In the genomic region with DNA sequence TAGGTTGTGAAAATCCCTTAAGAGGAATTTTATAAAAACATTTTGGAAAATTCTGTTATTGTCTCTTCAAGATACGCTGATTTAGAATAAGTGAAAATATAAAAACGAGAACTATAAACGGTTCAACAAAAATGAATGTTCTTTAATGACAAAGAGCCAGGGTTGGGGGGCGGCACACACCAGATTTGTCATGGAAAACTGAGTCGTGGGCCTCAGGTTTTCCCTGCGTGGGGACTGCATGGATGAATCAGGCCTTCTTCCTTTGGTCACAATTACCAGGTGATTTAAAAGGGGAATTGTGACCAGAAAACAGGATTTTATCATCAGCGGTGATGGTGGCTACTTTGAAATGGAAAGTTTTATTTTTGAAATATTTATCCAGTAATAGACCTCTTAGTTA, we compare ENCODE assay signal across 23 cellular contexts. TPM values are rescaled to one million over a fixed set of nuclear protein-coding genes. Genes with fewer than 3 reads are reported as not detected.
DNase-seq lines count a peak whose midpoint lies in the region; ATAC-seq, FAIRE-seq and TF ChIP-seq lines count a peak whose summit lies in the region.
"Had no signal": no experiment of that assay in that cellular context is flagged by ENCODE, and none has a peak within 500 bp of the region (broad histone marks: within the 10 kb centered on the region; RNA-seq: fewer than 3 reads in every experiment).

No MANE protein-coding gene starts in this region.

- peak overlapping the region; percentile 76; the same call in 1 of the 2 replicates for H3K27ac Mint-ChIP-seq in GM23338
- no peak overlapping the region for H3K27ac Mint-ChIP-seq in CD8-positive, alpha-beta memory T cell
- no peak overlapping the region for H3K27ac Mint-ChIP-seq in T-helper 17 cell
- H3K27ac Mint-ChIP-seq: CD4-positive, alpha-beta memory T cell; HFFc6 had no signal

- no peaks in the 10 kb centered on the region for H3K9me1 ChIP-seq in endothelial cell of umbilical vein (replicated peaks; ENCODE audit: control insufficient read depth, extremely low read depth, insufficient read depth, low read length)

- H3K4me1 ChIP-seq in GM23338 (ENCODE audit: insufficient read depth) (peaks cover 66% of the 10 kb centered on the region), HUES64 (ENCODE audit: insufficient read depth, low read length) (peaks cover 64% of the 10 kb centered on the region), endothelial cell of umbilical vein (ENCODE audit: control insufficient read depth, extremely low read depth, insufficient read depth, low read length) (peaks cover 4% of the 10 kb centered on the region), sigmoid colon (peaks cover 0 to 22% (median 21%) of the 10 kb centered on the region in 4 donors)
- H3K4me1 ChIP-seq in CD8-positive, alpha-beta memory T cell (ENCODE audit: insufficient read depth, low read length): no peaks in the 10 kb centered on the region
- H3K4me1 ChIP-seq: BLaER1 had no signal

- H3K9me3 Mint-ChIP-seq in GM23338: no peaks in the 10 kb centered on the region
- H3K9me3 Mint-ChIP-seq in CD8-positive, alpha-beta memory T cell: no peaks in the 10 kb centered on the region
- H3K9me3 Mint-ChIP-seq: HFFc6 had no signal

- ATAC-seq in GM23338 (no peak), T-helper 17 cell (no peak)
- ATAC-seq: HCT116 had no signal

- intact Hi-C loops in endothelial cell of umbilical vein (cut with micrococcal nuclease) (no loop called here), sigmoid colon (cut with DNase I) (no loop called here)

- no peak for DNase-seq in GM23338 (ENCODE audit: low spot score)
- no peak for DNase-seq in endothelial cell of umbilical vein (ENCODE audit: low read depth, low spot score)
- peak; percentile 30 for DNase-seq in sigmoid colon
- DNase-seq in CD8-positive, alpha-beta memory T cell: no peak
- no peak for DNase-seq in T-helper 17 cell
- no peak for DNase-seq in NCI-H345 treated with DMSO at 0.1 percent for 48 hours (lab: John Stamatoyannopoulos, UW; ENCODE audit: unreplicated experiment)
- DNase-seq: 8988T; Calu3; CD4-positive, alpha-beta memory T cell; DMS 273 treated with DMSO at 0.1 percent for 48 hours; DMS53; DND-41; HFFc6 had no signal

- FAIRE-seq in endothelial cell of umbilical vein (lab: Jason Lieb, UNC): peak; percentile 21
- FAIRE-seq: G401.6, GM12891, GM19239, H54, HTR-8/SVneo had no signal

- TF ChIP-seq EP300 in sigmoid colon (IDR thresholded peaks at IDR 0.05): no peak

- H3K36me3 Mint-ChIP-seq in GM23338 (ENCODE audit: low read depth) (no peaks in the 10 kb centered on the region), T-helper 17 cell (ENCODE audit: low read depth) (no peaks in the 10 kb centered on the region)
- no peaks in the 10 kb centered on the region for H3K36me3 Mint-ChIP-seq in CD8-positive, alpha-beta memory T cell

- TF ChIP-seq CTCF in GM23338 (conservative IDR thresholded peaks at IDR 0.05; ENCODE audit: low read depth in 2 of 2) (no peak), endothelial cell of umbilical vein (IDR thresholded peaks at IDR 0.05; ENCODE audit: extremely low read depth in 1 of 2, insufficient read depth in 1 of 2, low read depth in 1 of 2, low read length in 2 of 2) (no peak), sigmoid colon (IDR thresholded peaks at IDR 0.05) (no peak)

- H3K27me3 ChIP-seq in GM23338 (ENCODE audit: insufficient read depth) (peaks cover 51% of the 10 kb centered on the region), HUES64 (ENCODE audit: insufficient read depth, low read length) (peaks cover 77% of the 10 kb centered on the region), endothelial cell of umbilical vein (ENCODE audit: control insufficient read depth in 2 of 2, insufficient read depth in 2 of 2, low read length in 2 of 2) (peaks cover 77 to 84% of the 10 kb centered on the region in 2 experiments), sigmoid colon (peaks cover 68 to 97% (median 85%) of the 10 kb centered on the region in 3 donors)
- H3K27me3 ChIP-seq in CD8-positive, alpha-beta memory T cell (ENCODE audit: insufficient read depth, low read length, poor library complexity, severe bottlenecking): peaks cover 68% of the 10 kb centered on the region

- TF ChIP-seq POLR2A in endothelial cell of umbilical vein (IDR thresholded peaks at IDR 0.05; ENCODE audit: low read depth, low read length) (no peak), sigmoid colon (IDR thresholded peaks at IDR 0.05) (no peak)

- H2AFZ ChIP-seq in GM23338 (no peak overlapping the region), endothelial cell of umbilical vein (ENCODE audit: low read depth, low read length) (no peak overlapping the region)

- BruUV-seq in endothelial cell of umbilical vein (replicated peaks; lab: Mats Ljungman, UMichigan): no TSS peak

- POLR2A ChIA-PET in endothelial cell of umbilical vein (lab: Charles Lee): no interaction called here
- POLR2A ChIA-PET in CD8-positive, alpha-beta memory T cell (lab: Charles Lee): no interaction called here

- H3F3A ChIP-seq in GM23338 (replicated peaks; ENCODE audit: low read depth): peaks cover 24% of the 10 kb centered on the region

- CTCF ChIA-PET in endothelial cell of umbilical vein (lab: Charles Lee): interaction anchor here (3.1 kb wide), 1 partner anchor 14 kb away, joined by 9 read pairs; no protein-coding TSS in a partner anchor
- CTCF ChIA-PET in CD8-positive, alpha-beta memory T cell (lab: Charles Lee): no interaction called here

- no peaks in the 10 kb centered on the region for H3K9me2 ChIP-seq in GM23338 (ENCODE audit: insufficient read depth)

- H3K9me3 ChIP-seq in HUES64 (ENCODE audit: insufficient read depth, low read depth, low read length) (no peaks in the 10 kb centered on the region), endothelial cell of umbilical vein (replicated peaks; ENCODE audit: control insufficient read depth, insufficient read depth, low read length) (no peaks in the 10 kb centered on the region), sigmoid colon (no peaks in the 10 kb centered on the region), T-helper 17 cell (ENCODE audit: control insufficient read depth, low read length, poor library complexity, severe bottlenecking) (no peaks in the 10 kb centered on the region)
- no peaks in the 10 kb centered on the region for H3K9me3 ChIP-seq in CD8-positive, alpha-beta memory T cell (ENCODE audit: low read length)

- dilution Hi-C loops in endothelial cell of umbilical vein (cut with MboI; ENCODE audit: extremely low pct_ligation_motif_present, low sequenced_read_pairs): no loop called here

- no peaks in the 10 kb centered on the region for H4K20me1 ChIP-seq in GM23338 (replicated peaks; ENCODE audit: insufficient read depth)
- H4K20me1 ChIP-seq in endothelial cell of umbilical vein (replicated peaks; ENCODE audit: control insufficient read depth, extremely low read depth, insufficient read depth, low read length): no peaks in the 10 kb centered on the region

- H3K79me2 ChIP-seq in GM23338 (replicated peaks; ENCODE audit: insufficient read depth) (no peaks in the 10 kb centered on the region), endothelial cell of umbilical vein (ENCODE audit: control insufficient read depth, insufficient read depth, low read length) (no peaks in the 10 kb centered on the region)

- H3K4me1 Mint-ChIP-seq in GM23338 (peaks cover 82% of the 10 kb centered on the region), T-helper 17 cell (peaks cover 13% of the 10 kb centered on the region)
- peaks cover 16 to 30% (median 26%) of the 10 kb centered on the region in 3 donors for H3K4me1 Mint-ChIP-seq in CD8-positive, alpha-beta memory T cell

- H3K27ac ChIP-seq in GM23338 (ENCODE audit: low read depth): peak overlapping the region; percentile 83
- peak overlapping the region; percentile 85; the same call in 1 of the 2 replicates for H3K27ac ChIP-seq in HUES64 (ENCODE audit: low read depth, low read length)
- H3K27ac ChIP-seq in endothelial cell of umbilical vein (ENCODE audit: insufficient read depth, low read depth, low read length): no peak overlapping the region
- no peak overlapping the region for H3K27ac ChIP-seq in sigmoid colon
- no peak overlapping the region for H3K27ac ChIP-seq in CD8-positive, alpha-beta memory T cell (ENCODE audit: low read depth, low read length)
- H3K27ac ChIP-seq: BLaER1 had no signal

- peak overlapping the region; percentile 100 for H3K4me2 ChIP-seq in GM23338
- no peak overlapping the region for H3K4me2 ChIP-seq in endothelial cell of umbilical vein (ENCODE audit: insufficient read depth, low read length)
- H3K4me2 ChIP-seq: BLaER1 had no signal

- no peaks in the 10 kb centered on the region for H3K36me3 ChIP-seq in GM23338 (ENCODE audit: insufficient read depth)
- H3K36me3 ChIP-seq in HUES64 (ENCODE audit: insufficient read depth, low read length): no peaks in the 10 kb centered on the region
- no peaks in the 10 kb centered on the region for H3K36me3 ChIP-seq in endothelial cell of umbilical vein (ENCODE audit: control insufficient read depth in 2 of 2, extremely low read depth in 1 of 2, insufficient read depth in 2 of 2, low read length in 2 of 2)
- no peaks in the 10 kb centered on the region for H3K36me3 ChIP-seq in sigmoid colon
- H3K36me3 ChIP-seq in CD8-positive, alpha-beta memory T cell (ENCODE audit: insufficient read depth, low read length): no peaks in the 10 kb centered on the region
- H3K36me3 ChIP-seq: BLaER1 had no signal

- WGBS in HUES64: 38% methylated on average over 6 of the region's 7 CpGs
- WGBS in sigmoid colon, 2 donors: 19 to 24% methylated on average over 7 of the region's 7 CpGs

- peaks cover 52% of the 10 kb centered on the region for H3K27me3 Mint-ChIP-seq in GM23338 (ENCODE audit: insufficient read depth, low read depth, poor library complexity)
- peaks cover 70 to 87% of the 10 kb centered on the region in 2 donors for H3K27me3 Mint-ChIP-seq in CD8-positive, alpha-beta memory T cell
- H3K27me3 Mint-ChIP-seq in T-helper 17 cell: peaks cover 96% of the 10 kb centered on the region

- no peak overlapping the region for H3K9ac ChIP-seq in HUES64 (ENCODE audit: low read depth, low read length)
- no peak overlapping the region for H3K9ac ChIP-seq in endothelial cell of umbilical vein (replicated peaks; ENCODE audit: extremely low read depth, insufficient read depth, low read length)
- H3K9ac ChIP-seq: BLaER1 had no signal

- H3K4me3 ChIP-seq in GM23338 (peak overlapping the region; percentile 62), HUES64 (ENCODE audit: low read length) (peak overlapping the region; percentile 39), endothelial cell of umbilical vein (replicated peaks in 1 of 3; ENCODE audit: insufficient read depth in 1 of 3, low read depth in 1 of 3, low read length in 3 of 3) (no peak overlapping the region), sigmoid colon (no peak overlapping the region)
- H3K4me3 ChIP-seq in CD8-positive, alpha-beta memory T cell (ENCODE audit: low read length): no peak overlapping the region
- H3K4me3 ChIP-seq: BLaER1 had no signal

- H3K4me3 Mint-ChIP-seq in GM23338 (peak overlapping the region; percentile 77), T-helper 17 cell (no peak overlapping the region)
- no peak overlapping the region for H3K4me3 Mint-ChIP-seq in CD8-positive, alpha-beta memory T cell
- H3K4me3 Mint-ChIP-seq: CD4-positive, alpha-beta memory T cell; HFFc6 had no signal

RNA-seq across cellular contexts. Expression of a gene that starts 8.6 kb away (rescaled TPM):
- 2.5 and 2.9 TPM in 2 replicates for total RNA-seq in GM23338 (2014; rRNA removed; shearing (Covaris generic))
- 1.2 and 1.4 TPM in 2 replicates for polyA plus RNA-seq in GM23338 (2016; fragmentation: Nextera tagmentation; extraction: Ambion mirVana)
- 0.90 TPM for polyA plus RNA-seq in HUES64 (2013, experiment 1 of 2)
- polyA plus RNA-seq in HUES64 (2013, experiment 2 of 2): 1.1 TPM
- total RNA-seq in endothelial cell of umbilical vein: not detected in 2 replicates
- not detected in 2 replicates for polyA plus RNA-seq in endothelial cell of umbilical vein
- 0.01 TPM in 1 of 2 replicates, not detected in the other for polyA plus RNA-seq in endothelial cell of umbilical vein (2011; cell fraction: cytosol; rRNA removed)
- polyA plus RNA-seq in endothelial cell of umbilical vein (2011; cell fraction: nucleus; rRNA removed): 0.03 and 0.10 TPM in 2 replicates
- polyA plus RNA-seq in endothelial cell of umbilical vein (2012): 0.60 and 1.3 TPM in 2 replicates
- not detected in 2 replicates for polyA minus RNA-seq in endothelial cell of umbilical vein
- polyA minus RNA-seq in endothelial cell of umbilical vein (2011; cell fraction: cytosol; rRNA and poly(A)+ RNA removed): 1.2 TPM
- not detected in 2 replicates for polyA minus RNA-seq in endothelial cell of umbilical vein (2011; cell fraction: nucleus; rRNA and poly(A)+ RNA removed)
- total RNA-seq in sigmoid colon: not detected
- polyA plus RNA-seq in sigmoid colon: under 1 TPM; 0.44 to 0.92 (median 0.60) TPM
- total RNA-seq in CD8-positive, alpha-beta memory T cell: not detected
- 0.08 TPM for polyA plus RNA-seq in CD8-positive, alpha-beta memory T cell
- total RNA-seq in T-helper 17 cell: not detected
- total RNA-seq: A673; CD4-positive, alpha-beta memory T cell had no signal
- polyA plus RNA-seq: CD14-positive monocyte had no signal

Comparison
In these comparisons a context has a peak if more than half of its experiments do, and no peak if none do; other contexts are left out.
1. H3K27ac ChIP-seq: peak in GM23338 (single experiment) and HUES64 (single experiment); none in endothelial cell of umbilical vein (single experiment), sigmoid colon (0 of 4) and CD8-positive, alpha-beta memory T cell (single experiment).
2. H3K4me3 ChIP-seq: peak in GM23338 (single experiment) and HUES64 (single experiment); none in endothelial cell of umbilical vein (0 of 3), sigmoid colon (0 of 4) and CD8-positive, alpha-beta memory T cell (single experiment).